2 cellular contexts compared by ENCODE assay signal in the genomic region with DNA sequence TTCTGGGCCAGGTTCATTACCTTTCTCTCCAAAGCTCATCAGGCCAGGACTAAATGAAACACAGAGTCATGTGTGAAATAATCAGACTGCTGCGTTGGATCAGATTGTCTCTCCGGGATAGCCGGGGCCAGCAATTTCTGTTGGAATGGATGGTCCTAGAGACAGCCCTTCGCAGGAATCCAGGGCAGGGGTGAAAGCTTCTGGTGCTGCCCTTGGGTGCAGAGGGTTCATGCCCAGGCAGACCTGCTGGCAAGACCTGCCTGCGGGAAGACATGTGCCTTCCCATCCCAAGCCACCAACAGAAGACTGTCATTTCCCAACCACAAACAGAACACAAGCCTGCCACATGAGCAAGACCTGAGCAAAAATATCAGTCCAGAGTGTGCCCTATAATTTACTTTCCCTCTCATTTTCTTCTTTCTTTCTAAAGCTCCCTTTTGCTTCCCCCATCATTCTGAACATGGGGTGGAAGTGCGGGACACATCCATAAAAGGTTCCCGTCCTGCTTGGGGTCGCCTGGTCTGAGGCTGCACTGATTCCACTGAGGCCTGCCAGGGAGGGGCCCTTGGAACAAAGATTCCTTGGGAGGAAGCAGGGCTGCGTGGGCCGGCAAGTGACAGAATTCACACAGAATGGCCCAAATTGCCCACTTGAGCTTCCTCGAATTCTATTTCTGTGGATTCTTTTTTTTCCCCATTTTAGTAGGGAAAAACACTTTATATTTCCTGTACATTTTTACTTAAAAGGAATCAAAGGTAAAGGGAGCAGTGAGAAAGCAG.
TF ChIP-seq lines count a peak whose summit lies in the region.

No MANE protein-coding gene starts in this region.

TF ChIP-seq in liver, 16 proteins besides CTCF, POLR2A, EP300 and RAD21:
- no peak for TF ChIP-seq TAF1 (conservative IDR thresholded peaks at IDR 0.05)
- peak; percentile 58 to 82 for TF ChIP-seq HNF4A (conservative IDR thresholded peaks at IDR 0.05)
- no peak for TF ChIP-seq GABPA (IDR thresholded peaks at IDR 0.05 in 1 of 2, conservative IDR thresholded peaks at IDR 0.05 in 1 of 2)
- no peak for TF ChIP-seq FOXA2 (IDR thresholded peaks at IDR 0.05)
- TF ChIP-seq HNF4G (IDR thresholded peaks at IDR 0.05) = no peak
- TF ChIP-seq YY1 (IDR thresholded peaks at IDR 0.05) = peak; percentile 12
- peak; percentile 58 to 92 for TF ChIP-seq RXRA (IDR thresholded peaks at IDR 0.05)
- TF ChIP-seq, protein P1, sequence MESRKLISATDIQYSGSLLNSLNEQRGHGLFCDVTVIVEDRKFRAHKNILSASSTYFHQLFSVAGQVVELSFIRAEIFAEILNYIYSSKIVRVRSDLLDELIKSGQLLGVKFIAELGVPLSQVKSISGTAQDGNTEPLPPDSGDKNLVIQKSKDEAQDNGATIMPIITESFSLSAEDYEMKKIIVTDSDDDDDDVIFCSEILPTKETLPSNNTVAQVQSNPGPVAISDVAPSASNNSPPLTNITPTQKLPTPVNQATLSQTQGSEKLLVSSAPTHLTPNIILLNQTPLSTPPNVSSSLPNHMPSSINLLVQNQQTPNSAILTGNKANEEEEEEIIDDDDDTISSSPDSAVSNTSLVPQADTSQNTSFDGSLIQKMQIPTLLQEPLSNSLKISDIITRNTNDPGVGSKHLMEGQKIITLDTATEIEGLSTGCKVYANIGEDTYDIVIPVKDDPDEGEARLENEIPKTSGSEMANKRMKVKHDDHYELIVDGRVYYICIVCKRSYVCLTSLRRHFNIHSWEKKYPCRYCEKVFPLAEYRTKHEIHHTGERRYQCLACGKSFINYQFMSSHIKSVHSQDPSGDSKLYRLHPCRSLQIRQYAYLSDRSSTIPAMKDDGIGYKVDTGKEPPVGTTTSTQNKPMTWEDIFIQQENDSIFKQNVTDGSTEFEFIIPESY (IDR thresholded peaks at IDR 0.05) = no peak
- TF ChIP-seq JUND (IDR thresholded peaks at IDR 0.05) = peak in 1 of 2 donors; percentile 40
- peak; percentile 54 for TF ChIP-seq MAX (IDR thresholded peaks at IDR 0.05)
- TF ChIP-seq SP1 (IDR thresholded peaks at IDR 0.05) = peak; percentile 42
- TF ChIP-seq, protein P2, sequence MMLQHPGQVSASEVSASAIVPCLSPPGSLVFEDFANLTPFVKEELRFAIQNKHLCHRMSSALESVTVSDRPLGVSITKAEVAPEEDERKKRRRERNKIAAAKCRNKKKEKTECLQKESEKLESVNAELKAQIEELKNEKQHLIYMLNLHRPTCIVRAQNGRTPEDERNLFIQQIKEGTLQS (IDR thresholded peaks at IDR 0.05) = no peak

TF ChIP-seq in HepG2, 621 proteins besides CTCF, POLR2A, EP300 and RAD21:
- TF ChIP-seq, protein P3, sequence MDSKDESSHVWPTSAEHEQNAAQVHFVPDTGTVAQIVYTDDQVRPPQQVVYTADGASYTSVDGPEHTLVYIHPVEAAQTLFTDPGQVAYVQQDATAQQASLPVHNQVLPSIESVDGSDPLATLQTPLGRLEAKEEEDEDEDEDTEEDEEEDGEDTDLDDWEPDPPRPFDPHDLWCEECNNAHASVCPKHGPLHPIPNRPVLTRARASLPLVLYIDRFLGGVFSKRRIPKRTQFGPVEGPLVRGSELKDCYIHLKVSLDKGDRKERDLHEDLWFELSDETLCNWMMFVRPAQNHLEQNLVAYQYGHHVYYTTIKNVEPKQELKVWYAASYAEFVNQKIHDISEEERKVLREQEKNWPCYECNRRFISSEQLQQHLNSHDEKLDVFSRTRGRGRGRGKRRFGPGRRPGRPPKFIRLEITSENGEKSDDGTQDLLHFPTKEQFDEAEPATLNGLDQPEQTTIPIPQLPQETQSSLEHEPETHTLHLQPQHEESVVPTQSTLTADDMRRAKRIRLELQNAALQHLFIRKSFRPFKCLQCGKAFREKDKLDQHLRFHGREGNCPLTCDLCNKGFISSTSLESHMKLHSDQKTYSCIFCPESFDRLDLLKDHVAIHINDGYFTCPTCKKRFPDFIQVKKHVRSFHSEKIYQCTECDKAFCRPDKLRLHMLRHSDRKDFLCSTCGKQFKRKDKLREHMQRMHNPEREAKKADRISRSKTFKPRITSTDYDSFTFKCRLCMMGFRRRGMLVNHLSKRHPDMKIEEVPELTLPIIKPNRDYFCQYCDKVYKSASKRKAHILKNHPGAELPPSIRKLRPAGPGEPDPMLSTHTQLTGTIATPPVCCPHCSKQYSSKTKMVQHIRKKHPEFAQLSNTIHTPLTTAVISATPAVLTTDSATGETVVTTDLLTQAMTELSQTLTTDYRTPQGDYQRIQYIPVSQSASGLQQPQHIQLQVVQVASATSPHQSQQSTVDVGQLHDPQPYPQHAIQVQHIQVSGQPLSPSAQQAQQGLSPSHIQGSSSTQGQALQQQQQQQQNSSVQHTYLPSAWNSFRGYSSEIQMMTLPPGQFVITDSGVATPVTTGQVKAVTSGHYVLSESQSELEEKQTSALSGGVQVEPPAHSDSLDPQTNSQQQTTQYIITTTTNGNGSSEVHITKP (CRISPR knock-in tag; IDR thresholded peaks at IDR 0.05; ENCODE audit: low read depth) = no peak
- TF ChIP-seq MLXIP (CRISPR knock-in tag; IDR thresholded peaks at IDR 0.05; ENCODE audit: borderline replicate concordance) (no peak), ZNF136 (CRISPR knock-in tag; IDR thresholded peaks at IDR 0.05; ENCODE audit: low read depth) (no peak), ZFP82 (CRISPR knock-in tag; IDR thresholded peaks at IDR 0.05; ENCODE audit: borderline replicate concordance) (no peak), ZFYVE20 (CRISPR knock-in tag; IDR thresholded peaks at IDR 0.05; ENCODE audit: borderline replicate concordance, low read depth) (no peak), HCFC1 (IDR thresholded peaks at IDR 0.05; ENCODE audit: low read depth, low read length) (no peak), PBX2 (CRISPR knock-in tag; IDR thresholded peaks at IDR 0.05) (no peak), ZMYM2 (CRISPR knock-in tag; IDR thresholded peaks at IDR 0.05) (no peak), ZNF746 (CRISPR knock-in tag; IDR thresholded peaks at IDR 0.05) (no peak), ZNF569 (CRISPR knock-in tag; IDR thresholded peaks at IDR 0.05; ENCODE audit: borderline replicate concordance) (no peak), RAD51 (IDR thresholded peaks at IDR 0.05; ENCODE audit: borderline replicate concordance) (no peak), ZNF484 (CRISPR knock-in tag; IDR thresholded peaks at IDR 0.05; ENCODE audit: borderline replicate concordance, low read depth) (no peak), ZFP36L1 (CRISPR knock-in tag; IDR thresholded peaks at IDR 0.05) (no peak)
- TF ChIP-seq, protein P4, sequence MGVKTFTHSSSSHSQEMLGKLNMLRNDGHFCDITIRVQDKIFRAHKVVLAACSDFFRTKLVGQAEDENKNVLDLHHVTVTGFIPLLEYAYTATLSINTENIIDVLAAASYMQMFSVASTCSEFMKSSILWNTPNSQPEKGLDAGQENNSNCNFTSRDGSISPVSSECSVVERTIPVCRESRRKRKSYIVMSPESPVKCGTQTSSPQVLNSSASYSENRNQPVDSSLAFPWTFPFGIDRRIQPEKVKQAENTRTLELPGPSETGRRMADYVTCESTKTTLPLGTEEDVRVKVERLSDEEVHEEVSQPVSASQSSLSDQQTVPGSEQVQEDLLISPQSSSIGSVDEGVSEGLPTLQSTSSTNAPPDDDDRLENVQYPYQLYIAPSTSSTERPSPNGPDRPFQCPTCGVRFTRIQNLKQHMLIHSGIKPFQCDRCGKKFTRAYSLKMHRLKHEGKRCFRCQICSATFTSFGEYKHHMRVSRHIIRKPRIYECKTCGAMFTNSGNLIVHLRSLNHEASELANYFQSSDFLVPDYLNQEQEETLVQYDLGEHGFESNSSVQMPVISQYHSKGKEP (CRISPR knock-in tag; IDR thresholded peaks at IDR 0.05) = no peak
- TF ChIP-seq, protein P5, sequence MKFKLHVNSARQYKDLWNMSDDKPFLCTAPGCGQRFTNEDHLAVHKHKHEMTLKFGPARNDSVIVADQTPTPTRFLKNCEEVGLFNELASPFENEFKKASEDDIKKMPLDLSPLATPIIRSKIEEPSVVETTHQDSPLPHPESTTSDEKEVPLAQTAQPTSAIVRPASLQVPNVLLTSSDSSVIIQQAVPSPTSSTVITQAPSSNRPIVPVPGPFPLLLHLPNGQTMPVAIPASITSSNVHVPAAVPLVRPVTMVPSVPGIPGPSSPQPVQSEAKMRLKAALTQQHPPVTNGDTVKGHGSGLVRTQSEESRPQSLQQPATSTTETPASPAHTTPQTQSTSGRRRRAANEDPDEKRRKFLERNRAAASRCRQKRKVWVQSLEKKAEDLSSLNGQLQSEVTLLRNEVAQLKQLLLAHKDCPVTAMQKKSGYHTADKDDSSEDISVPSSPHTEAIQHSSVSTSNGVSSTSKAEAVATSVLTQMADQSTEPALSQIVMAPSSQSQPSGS (CRISPR knock-in tag; IDR thresholded peaks at IDR 0.05) = no peak
- TF ChIP-seq, protein P6, sequence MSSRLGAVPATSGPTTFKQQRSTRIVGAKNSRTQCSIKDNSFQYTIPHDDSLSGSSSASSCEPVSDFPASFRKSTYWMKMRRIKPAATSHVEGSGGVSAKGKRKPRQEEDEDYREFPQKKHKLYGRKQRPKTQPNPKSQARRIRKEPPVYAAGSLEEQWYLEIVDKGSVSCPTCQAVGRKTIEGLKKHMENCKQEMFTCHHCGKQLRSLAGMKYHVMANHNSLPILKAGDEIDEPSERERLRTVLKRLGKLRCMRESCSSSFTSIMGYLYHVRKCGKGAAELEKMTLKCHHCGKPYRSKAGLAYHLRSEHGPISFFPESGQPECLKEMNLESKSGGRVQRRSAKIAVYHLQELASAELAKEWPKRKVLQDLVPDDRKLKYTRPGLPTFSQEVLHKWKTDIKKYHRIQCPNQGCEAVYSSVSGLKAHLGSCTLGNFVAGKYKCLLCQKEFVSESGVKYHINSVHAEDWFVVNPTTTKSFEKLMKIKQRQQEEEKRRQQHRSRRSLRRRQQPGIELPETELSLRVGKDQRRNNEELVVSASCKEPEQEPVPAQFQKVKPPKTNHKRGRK (CRISPR knock-in tag; IDR thresholded peaks at IDR 0.05) = no peak
- TF ChIP-seq, protein P7, sequence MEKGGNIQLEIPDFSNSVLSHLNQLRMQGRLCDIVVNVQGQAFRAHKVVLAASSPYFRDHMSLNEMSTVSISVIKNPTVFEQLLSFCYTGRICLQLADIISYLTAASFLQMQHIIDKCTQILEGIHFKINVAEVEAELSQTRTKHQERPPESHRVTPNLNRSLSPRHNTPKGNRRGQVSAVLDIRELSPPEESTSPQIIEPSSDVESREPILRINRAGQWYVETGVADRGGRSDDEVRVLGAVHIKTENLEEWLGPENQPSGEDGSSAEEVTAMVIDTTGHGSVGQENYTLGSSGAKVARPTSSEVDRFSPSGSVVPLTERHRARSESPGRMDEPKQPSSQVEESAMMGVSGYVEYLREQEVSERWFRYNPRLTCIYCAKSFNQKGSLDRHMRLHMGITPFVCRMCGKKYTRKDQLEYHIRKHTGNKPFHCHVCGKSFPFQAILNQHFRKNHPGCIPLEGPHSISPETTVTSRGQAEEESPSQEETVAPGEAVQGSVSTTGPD (CRISPR knock-in tag; IDR thresholded peaks at IDR 0.05) = no peak
- TF ChIP-seq, protein P8, sequence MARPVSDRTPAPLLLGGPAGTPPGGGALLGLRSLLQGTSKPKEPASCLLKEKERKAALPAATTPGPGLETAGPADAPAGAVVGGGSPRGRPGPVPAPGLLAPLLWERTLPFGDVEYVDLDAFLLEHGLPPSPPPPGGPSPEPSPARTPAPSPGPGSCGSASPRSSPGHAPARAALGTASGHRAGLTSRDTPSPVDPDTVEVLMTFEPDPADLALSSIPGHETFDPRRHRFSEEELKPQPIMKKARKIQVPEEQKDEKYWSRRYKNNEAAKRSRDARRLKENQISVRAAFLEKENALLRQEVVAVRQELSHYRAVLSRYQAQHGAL (CRISPR knock-in tag; IDR thresholded peaks at IDR 0.05; ENCODE audit: not compliant biosample characterization) = no peak
